In genomic region chr10:24483701-24484100, GRCh38 we compare ENCODE assay signal across 10 cellular contexts.
DNase-seq lines count a peak whose midpoint lies in the region; ATAC-seq and TF ChIP-seq lines count a peak whose summit lies in the region.
"Had no signal": no experiment of that assay in that cellular context is flagged by ENCODE, and none has a peak within 500 bp of the region (broad histone marks: within the 10 kb centered on the region; RNA-seq: fewer than 3 reads in every experiment).

No MANE protein-coding gene starts in this region.

- H3K36me3 ChIP-seq in osteoblast (ENCODE audit: insufficient read depth, low read length): peaks cover 9% of the 10 kb centered on the region

- peak; percentile 94 for ATAC-seq in HG02759 (IDR thresholded peaks at IDR 0.05; ENCODE audit: unreplicated experiment)
- ATAC-seq in HG03175 (IDR thresholded peaks at IDR 0.05; ENCODE audit: unreplicated experiment): no peak

- no peaks in the 10 kb centered on the region for H4K20me1 ChIP-seq in osteoblast (ENCODE audit: insufficient read depth, low read length)

- H3K9me3 ChIP-seq in osteoblast (ENCODE audit: low read depth, low read length): no peaks in the 10 kb centered on the region

- H3K4me3 ChIP-seq in osteoblast (ENCODE audit: insufficient read depth, low read length): no peak overlapping the region

- H3K27ac ChIP-seq in osteoblast (ENCODE audit: low read depth, low read length): no peak overlapping the region

- peaks cover 5% of the 10 kb centered on the region for H3K4me1 ChIP-seq in osteoblast (ENCODE audit: insufficient read depth, low read length)

- no peak overlapping the region for H2AFZ ChIP-seq in osteoblast (ENCODE audit: low read length)

- H3K4me2 ChIP-seq in osteoblast (ENCODE audit: insufficient read depth, low read length): peak overlapping the region; percentile 18

- peaks cover 63% of the 10 kb centered on the region for H3K79me2 ChIP-seq in osteoblast (ENCODE audit: insufficient read depth, low read length)

- TF ChIP-seq CTCF in osteoblast (IDR thresholded peaks at IDR 0.05; ENCODE audit: extremely low read depth, low read depth, low read length): no peak

- no peaks in the 10 kb centered on the region for H3K27me3 ChIP-seq in osteoblast (ENCODE audit: insufficient read depth, low read length)

- peak; percentile 12 for DNase-seq in NK-92 treated with Interleukin-12 subunit alpha and Interleukin-12 subunit beta, amount 100 ng/mL, for 24 hours (lab: John Stamatoyannopoulos, UW)
- DNase-seq in NK-92 (lab: John Stamatoyannopoulos, UW; ENCODE audit: unreplicated experiment) (no peak), NOMO-1 (lab: John Stamatoyannopoulos, UW; ENCODE audit: unreplicated experiment in 2 of 2) (peak; percentile 26 to 52), osteoblast (ENCODE audit: insufficient read length, low spot score, missing footprints) (peak; percentile 88), GOT3 (lab: John Stamatoyannopoulos, UW) (no peak)
- DNase-seq in central memory CD4-positive, alpha-beta T cell: peak; percentile 7
- DNase-seq: activated B cell treated with CpG ODN at 0.5 μM for 24 hours; naive thymus-derived CD8-positive, alpha-beta T cell had no signal

Comparison
In these comparisons a context has a peak if more than half of its experiments do, and no peak if none do; other contexts are left out.
1. DNase-seq: peak in NK-92 treated with Interleukin-12 subunit alpha and Interleukin-12 subunit beta, amount 100 ng/mL, for 24 hours (single experiment), NOMO-1 (2 of 2), central memory CD4-positive, alpha-beta T cell (single experiment) and osteoblast (single experiment); none in NK-92 (single experiment) and GOT3 (single experiment).